Comparison of ENCODE assay signal across 8 cellular contexts in genomic region chr6:26457407-26457795, GRCh38. TPM values are rescaled to one million over a fixed set of nuclear protein-coding genes. Genes with fewer than 3 reads are reported as not detected.
DNase-seq lines count a peak whose midpoint lies in the region; ATAC-seq and TF ChIP-seq lines count a peak whose summit lies in the region.

No MANE protein-coding gene starts in this region.

- peak; percentile 47 for ATAC-seq in mucosa of descending colon

- no peaks in the 10 kb centered on the region for H3K36me3 ChIP-seq in mucosa of descending colon (ENCODE audit: low read depth)
- no peaks in the 10 kb centered on the region for H3K36me3 ChIP-seq in uterus

- no peaks in the 10 kb centered on the region for H3K9me3 ChIP-seq in mucosa of descending colon
- H3K9me3 ChIP-seq in uterus: no peaks in the 10 kb centered on the region

- H3K4me1 ChIP-seq in mucosa of descending colon (ENCODE audit: low read depth): peaks cover 28% of the 10 kb centered on the region
- peaks cover 12% of the 10 kb centered on the region in 2 donors for H3K4me1 ChIP-seq in uterus

- POLR2A ChIA-PET in GM10248 (lab: Yijun Ruan, JAX): no interaction called here

- no peaks in the 10 kb centered on the region for H3K27me3 ChIP-seq in uterus

- H3K4me3 ChIP-seq in GM12865 (ENCODE audit: low read depth, low read length): peak overlapping the region; percentile 100
- peak overlapping the region; percentile 80 for H3K4me3 ChIP-seq in coronary artery
- H3K4me3 ChIP-seq in mucosa of descending colon: peak overlapping the region; percentile 84
- peak overlapping the region; percentile 60 to 91 for H3K4me3 ChIP-seq in uterus

- TF ChIP-seq CTCF in GM12865 (IDR thresholded peaks at IDR 0.05; ENCODE audit: insufficient read depth, low read depth, low read length, missing control alignments) (no peak), coronary artery (IDR thresholded peaks at IDR 0.05) (no peak), mucosa of descending colon (IDR thresholded peaks at IDR 0.05) (no peak), uterus (IDR thresholded peaks at IDR 0.05) (no peak), GM10248 (IDR thresholded peaks at IDR 0.05; ENCODE audit: control extremely low read depth, extremely low read depth, low read depth, missing control alignments) (no peak)

- TF ChIP-seq POLR2A in uterus (IDR thresholded peaks at IDR 0.05): no peak

- DNase-seq in GM12865 (ENCODE audit: low read depth) (no peak), HCEC 1CT (peak; percentile 33), NCI-H524 treated with DMSO at 0.1 percent for 48 hours (lab: John Stamatoyannopoulos, UW) (peak; percentile 54), coronary artery (ENCODE audit: low spot score) (peak; percentile 80), mucosa of descending colon (peak in 1 of 3 donors; percentile 39), uterus (peak; percentile 40 to 44), GM10248 (ENCODE audit: extremely low spot score) (no peak), SKM-1 (lab: John Stamatoyannopoulos, UW; ENCODE audit: unreplicated experiment) (no peak)

- H3K27ac ChIP-seq in coronary artery: peak overlapping the region; percentile 85 to 89
- peak overlapping the region; percentile 90 to 93 for H3K27ac ChIP-seq in uterus

- CTCF ChIA-PET in GM10248 (lab: Yijun Ruan, JAX): no interaction called here

- intact Hi-C loops in mucosa of descending colon (cut with DNase I, micrococcal nuclease): no loop called here
- intact Hi-C loops in uterus (cut with DNase I; ENCODE audit: low total_unique reads): no loop called here

RNA-seq across cellular contexts. Expression of gene BTN2A1, which starts 0.4 kb away (rescaled TPM):
- total RNA-seq in mucosa of descending colon (10 to 100 TPM; 26.1 to 37.7 (median 29.1) TPM), uterus (10 to 100 TPM; 12.6 to 54.8 (median 26.1) TPM)

RNA-seq across cellular contexts. Expression of gene BTN3A3, which starts 17.1 kb away (rescaled TPM):
- total RNA-seq in mucosa of descending colon (10 to 100 TPM; 19.9 to 27.5 (median 26.9) TPM), uterus (10 to 100 TPM in 2 of 4 donors, 1 to 10 TPM in 2; 7.2 to 44.4 (median 22.0) TPM)

RNA-seq across cellular contexts. Expression of gene BTN1A1, which starts 42.7 kb away (rescaled TPM):
- total RNA-seq in mucosa of descending colon (not detected), uterus (under 1 TPM in 1 of 4 donors, not detected in 3; 0.07 TPM)

RNA-seq across cellular contexts. Expression of gene BTN3A1, which starts 55.3 kb away (rescaled TPM):
- total RNA-seq in mucosa of descending colon (10 to 100 TPM; 25.5 to 45.8 (median 34.4) TPM), uterus (10 to 100 TPM in 3 of 4 donors, 1 to 10 TPM in 1; 9.1 to 64.2 (median 20.8) TPM)

Comparison
In these comparisons a context has a peak if more than half of its experiments do, and no peak if none do; other contexts are left out.
1. DNase-seq: peak in HCEC 1CT (single experiment), NCI-H524 treated with DMSO at 0.1 percent for 48 hours (single experiment), coronary artery (single experiment) and uterus (2 of 2); none in GM12865 (single experiment), GM10248 (single experiment) and SKM-1 (single experiment).
2. Peak in every context shown above with its lines, with median percentiles within 50 percentile points of each other: H3K4me3 ChIP-seq.